In genomic region chr13:70432276-70432805, GRCh38 we compare ENCODE assay signal across 23 cellular contexts.
"Had no signal": no experiment of that assay in that cellular context is flagged by ENCODE, and none has a peak within 500 bp of the region (broad histone marks: within the 10 kb centered on the region; RNA-seq: fewer than 3 reads in every experiment).

No MANE protein-coding gene starts in this region.

- DNase-seq: effector memory CD8-positive, alpha-beta T cell; esophagus squamous epithelium; foreskin fibroblast; immature natural killer cell; left cardiac atrium; left ventricle myocardium inferior; lower lobe of right lung; mesenchymal stem cell; naive B cell; spleen; stimulated activated CD4-positive, alpha-beta T cell treated with anti-CD3 and anti-CD28 coated beads, Interleukin-15, amount 100 ng/mL, for 24 hours; stimulated activated CD4-positive, alpha-beta T cell treated with anti-CD3 and anti-CD28 coated beads, Interleukin-1b, Interleukin-23, amount 100 ng/mL, for 48 hours; stimulated activated CD4-positive, alpha-beta T cell treated with anti-CD3 and anti-CD28 coated beads, Interleukin-4, amount 100 ng/mL, for 24 hours; upper lobe of right lung had no signal

- H3K4me3 ChIP-seq: esophagus squamous epithelium, gastroesophageal sphincter, left ventricle myocardium inferior, lower lobe of right lung, spleen, tibial nerve, upper lobe of right lung, vagina had no signal

- H3K36me3 Mint-ChIP-seq: naive B cell; stimulated activated memory B cell treated with anti-CD40 and anti-IgM and Interleukin-4, amounts not matched to agents 10 μg/mL and 1 μg/mL and 100 μg/mL, for 72 hours had no signal

- H3K27ac Mint-ChIP-seq: dendritic cell treated with granulocyte-macrophage colony-stimulating factor and Interleukin-4, amounts not matched to agents 40 ng/mL and 50 ng/mL, for 4 days; effector memory CD8-positive, alpha-beta T cell; immature natural killer cell; naive B cell; nephron; stimulated activated memory B cell treated with anti-CD40 and anti-IgM and Interleukin-4, amounts not matched to agents 10 μg/mL and 1 μg/mL and 100 μg/mL, for 72 hours; stimulated activated naive CD8-positive, alpha-beta T cell treated with anti-CD3 and anti-CD28 coated beads, Interleukin-15, Interleukin-2, amounts not matched to agents 100 ng/mL and 50 ng/mL, for 24 hours had no signal

- H3K9me3 ChIP-seq: esophagus squamous epithelium, gastroesophageal sphincter, left ventricle myocardium inferior, lower lobe of right lung, neutrophil, tibial nerve, upper lobe of right lung, vagina had no signal

- H3K4me1 Mint-ChIP-seq: immature natural killer cell; naive B cell; nephron; stimulated activated memory B cell treated with anti-CD40 and anti-IgM and Interleukin-4, amounts not matched to agents 10 μg/mL and 1 μg/mL and 100 μg/mL, for 72 hours had no signal

- H3K4me1 ChIP-seq: esophagus squamous epithelium, gastroesophageal sphincter, left ventricle myocardium inferior, lower lobe of right lung, spleen, tibial nerve, upper lobe of right lung, vagina had no signal

- H3K27ac ChIP-seq: esophagus squamous epithelium, gastroesophageal sphincter, left ventricle myocardium inferior, lower lobe of right lung, neutrophil, spleen, tibial nerve, upper lobe of right lung, vagina had no signal

- H3K4me3 Mint-ChIP-seq: dendritic cell treated with granulocyte-macrophage colony-stimulating factor and Interleukin-4, amounts not matched to agents 40 ng/mL and 50 ng/mL, for 4 days; effector memory CD8-positive, alpha-beta T cell; immature natural killer cell; naive B cell; nephron; stimulated activated memory B cell treated with anti-CD40 and anti-IgM and Interleukin-4, amounts not matched to agents 10 μg/mL and 1 μg/mL and 100 μg/mL, for 72 hours; stimulated activated naive CD8-positive, alpha-beta T cell treated with anti-CD3 and anti-CD28 coated beads, Interleukin-15, Interleukin-2, amounts not matched to agents 100 ng/mL and 50 ng/mL, for 24 hours had no signal

- ATAC-seq: effector memory CD8-positive, alpha-beta T cell; gastroesophageal sphincter; left cardiac atrium; lower lobe of right lung; sciatic nerve; stimulated activated memory B cell treated with anti-CD40 and anti-IgM and Interleukin-4, amounts not matched to agents 10 μg/mL and 1 μg/mL and 100 μg/mL, for 72 hours; upper lobe of right lung had no signal

- H3K27me3 ChIP-seq: esophagus squamous epithelium, gastroesophageal sphincter, neutrophil, spleen, tibial nerve, upper lobe of right lung, vagina had no signal

- H3K27me3 Mint-ChIP-seq: dendritic cell treated with granulocyte-macrophage colony-stimulating factor and Interleukin-4, amounts not matched to agents 40 ng/mL and 50 ng/mL, for 4 days; effector memory CD8-positive, alpha-beta T cell; naive B cell; stimulated activated memory B cell treated with anti-CD40 and anti-IgM and Interleukin-4, amounts not matched to agents 10 μg/mL and 1 μg/mL and 100 μg/mL, for 72 hours; stimulated activated naive CD8-positive, alpha-beta T cell treated with anti-CD3 and anti-CD28 coated beads, Interleukin-15, Interleukin-2, amounts not matched to agents 100 ng/mL and 50 ng/mL, for 24 hours had no signal

- H3K36me3 ChIP-seq: esophagus squamous epithelium, gastroesophageal sphincter, left ventricle myocardium inferior, lower lobe of right lung, neutrophil, spleen, tibial nerve, upper lobe of right lung, vagina had no signal

- H3K9me3 Mint-ChIP-seq: nephron had no signal
